ENCODE assay signal across 11 cellular contexts in genomic region chr5:88145603-88146467, GRCh38.
DNase-seq lines count a peak whose midpoint lies in the region; ATAC-seq and TF ChIP-seq lines count a peak whose summit lies in the region.
"Had no signal": no experiment of that assay in that cellular context is flagged by ENCODE, and none has a peak within 500 bp of the region (broad histone marks: within the 10 kb centered on the region; RNA-seq: fewer than 3 reads in every experiment).

No MANE protein-coding gene starts in this region.

- POLR2A ChIA-PET in CD8-positive, alpha-beta T cell (lab: Charles Lee), result no interaction called here

- ATAC-seq in CD8-positive, alpha-beta T cell, result no peak
- no peak for ATAC-seq in HG02588 (IDR thresholded peaks at IDR 0.05; ENCODE audit: unreplicated experiment)

- CTCF ChIA-PET in CD8-positive, alpha-beta T cell (lab: Charles Lee), result no interaction called here

- peak overlapping the region; percentile 45 for H3K4me3 Mint-ChIP-seq in CD8-positive, alpha-beta T cell
- peak overlapping the region; percentile 33 for H3K4me3 Mint-ChIP-seq in nephron progenitor cell

- peaks cover 19% of the 10 kb centered on the region for H3K4me1 Mint-ChIP-seq in CD8-positive, alpha-beta T cell (ENCODE audit: low read depth)
- H3K4me1 Mint-ChIP-seq in nephron progenitor cell, result peaks cover 16% of the 10 kb centered on the region

- no peaks in the 10 kb centered on the region for H3K9me3 ChIP-seq in CD8-positive, alpha-beta T cell (ENCODE audit: low read length)
- no peaks in the 10 kb centered on the region for H3K9me3 ChIP-seq in MM.1S (replicated peaks; ENCODE audit: insufficient read depth, low read length)
- H3K9me3 ChIP-seq in adrenal gland (replicated peaks in 1 of 3), result peaks cover 0 to 5% (median 0%) of the 10 kb centered on the region in 3 donors
- H3K9me3 ChIP-seq in SJCRH30 (replicated peaks), result no peaks in the 10 kb centered on the region

- no peaks in the 10 kb centered on the region for H3K36me3 ChIP-seq in CD8-positive, alpha-beta T cell (ENCODE audit: insufficient read depth, low read length)
- H3K36me3 ChIP-seq in MM.1S (replicated peaks; ENCODE audit: insufficient read depth, low read length), result no peaks in the 10 kb centered on the region
- H3K36me3 ChIP-seq in adrenal gland (replicated peaks in 1 of 2), result no peaks in the 10 kb centered on the region
- no peaks in the 10 kb centered on the region for H3K36me3 ChIP-seq in SJCRH30

- H3K4me2 ChIP-seq in MM.1S (ENCODE audit: low read depth, low read length), result peak overlapping the region; percentile 25; the same call in 1 of the 2 replicates
- H3K4me2 ChIP-seq: KMS-11 had no signal

- no peak for TF ChIP-seq POLR2A in adrenal gland (IDR thresholded peaks at IDR 0.05)

- no peak overlapping the region for H3K27ac Mint-ChIP-seq in CD8-positive, alpha-beta T cell
- H3K27ac Mint-ChIP-seq in nephron progenitor cell, result no peak overlapping the region

- no peaks in the 10 kb centered on the region for H3K9me2 ChIP-seq in MM.1S (replicated peaks; ENCODE audit: insufficient read depth, low read length)

- no peaks in the 10 kb centered on the region for H3K79me2 ChIP-seq in MM.1S (ENCODE audit: low read length)

- H3K4me3 ChIP-seq in CD8-positive, alpha-beta T cell (ENCODE audit: low read depth, low read length), result no peak overlapping the region
- H3K4me3 ChIP-seq in MM.1S (ENCODE audit: low read length), result no peak overlapping the region
- H3K4me3 ChIP-seq in epithelial cell of esophagus (ENCODE audit: low read length), result no peak overlapping the region
- no peak overlapping the region for H3K4me3 ChIP-seq in adrenal gland
- no peak overlapping the region for H3K4me3 ChIP-seq in SJCRH30

- no peak for DNase-seq in CD8-positive, alpha-beta T cell
- DNase-seq in MM.1S (no peak), epithelial cell of esophagus (ENCODE audit: low read depth) (peak; percentile 36), nephron progenitor cell (peak; percentile 32), adrenal gland (no peak), mucosa of gallbladder (ENCODE audit: low spot score) (no peak), SJCRH30 (no peak)
- DNase-seq: activated CD8-positive, alpha-beta memory T cell treated with anti-CD3 and anti-CD28 coated beads, Interleukin-2, amount 50 U/mL, for 48 hours; OCI-M1 had no signal

- 38 to 61% (median 50%) methylated on average over 26 of the region's 26 CpGs for WGBS in adrenal gland, 4 donors

- H3K9ac ChIP-seq in MM.1S (ENCODE audit: low read length), result no peak overlapping the region
- H3K9ac ChIP-seq: KMS-11 had no signal

- no peaks in the 10 kb centered on the region for H4K20me1 ChIP-seq in MM.1S (ENCODE audit: insufficient read depth, low read length)

- H3K27me3 Mint-ChIP-seq in CD8-positive, alpha-beta T cell (ENCODE audit: low read depth), result peaks cover 39% of the 10 kb centered on the region
- H3K27me3 Mint-ChIP-seq in nephron progenitor cell (ENCODE audit: low read depth, poor library complexity), result peaks cover 7% of the 10 kb centered on the region

- H3K9me3 Mint-ChIP-seq in CD8-positive, alpha-beta T cell, result peaks cover 3% of the 10 kb centered on the region
- peaks cover 5% of the 10 kb centered on the region for H3K9me3 Mint-ChIP-seq in nephron progenitor cell

- intact Hi-C loops in CD8-positive, alpha-beta T cell (cut with DNase I, micrococcal nuclease), result loop anchor here in 1 of 2 experiments (5.0 kb wide), 1 partner anchor 61 kb away; no protein-coding TSS in a partner anchor
- intact Hi-C loops in adrenal gland (cut with DNase I), result no loop called here

- no peak overlapping the region for H3K27ac ChIP-seq in CD8-positive, alpha-beta T cell (ENCODE audit: low read depth, low read length)
- H3K27ac ChIP-seq in MM.1S (ENCODE audit: low read length) (no peak overlapping the region), adrenal gland (no peak overlapping the region), SJCRH30 (no peak overlapping the region)
- H3K27ac ChIP-seq: KMS-11 had no signal

- H3K27me3 ChIP-seq in CD8-positive, alpha-beta T cell (ENCODE audit: insufficient read depth, low read length), result peaks cover 42% of the 10 kb centered on the region
- H3K27me3 ChIP-seq in MM.1S (replicated peaks; ENCODE audit: insufficient read depth, low read length), result no peaks in the 10 kb centered on the region
- H3K27me3 ChIP-seq in adrenal gland, result no peaks in the 10 kb centered on the region
- H3K27me3 ChIP-seq in SJCRH30, result no peaks in the 10 kb centered on the region

- H2AFZ ChIP-seq in MM.1S (ENCODE audit: low read length), result no peak overlapping the region; the same call in 1 of the 2 replicates

- no peak for TF ChIP-seq CTCF in CD8-positive, alpha-beta T cell (IDR thresholded peaks at IDR 0.05)
- TF ChIP-seq CTCF in MM.1S (IDR thresholded peaks at IDR 0.05; ENCODE audit: low read length) (no peak), epithelial cell of esophagus (IDR thresholded peaks at IDR 0.05; ENCODE audit: insufficient read depth, low read depth, low read length, missing control alignments) (no peak), nephron progenitor cell (IDR thresholded peaks at IDR 0.05) (no peak), adrenal gland (IDR thresholded peaks at IDR 0.05) (no peak)

- H3K4me1 ChIP-seq in CD8-positive, alpha-beta T cell (ENCODE audit: insufficient read depth, low read length), result peaks cover 33% of the 10 kb centered on the region
- no peaks in the 10 kb centered on the region for H3K4me1 ChIP-seq in MM.1S (ENCODE audit: low read length)
- H3K4me1 ChIP-seq in adrenal gland (replicated peaks in 1 of 2), result peaks cover 0 to 8% of the 10 kb centered on the region in 2 donors
- H3K4me1 ChIP-seq in SJCRH30, result no peaks in the 10 kb centered on the region

- no peaks in the 10 kb centered on the region for H3K36me3 Mint-ChIP-seq in CD8-positive, alpha-beta T cell
- no peaks in the 10 kb centered on the region for H3K36me3 Mint-ChIP-seq in nephron progenitor cell (ENCODE audit: low read depth)

- H3F3A ChIP-seq in MM.1S (ENCODE audit: insufficient read depth, low read length), result peaks cover 6% of the 10 kb centered on the region; the same call in 1 of the 2 replicates

Comparison
In these comparisons a context has a peak if more than half of its experiments do, and no peak if none do; other contexts are left out.
1. DNase-seq: peak in epithelial cell of esophagus (single experiment) and nephron progenitor cell (single experiment); none in CD8-positive, alpha-beta T cell (0 of 7), MM.1S (single experiment), adrenal gland (0 of 7), mucosa of gallbladder (single experiment) and SJCRH30 (0 of 2).